1 cellular context compared by ENCODE assay signal in genomic region chr15:55632434-55632833, GRCh38.
TF ChIP-seq lines count a peak whose summit lies in the region.

No MANE protein-coding gene starts in this region.

TF ChIP-seq in A549, 52 proteins besides CTCF, POLR2A, EP300 and RAD21 (continued from another document):
- TF ChIP-seq, protein P1, sequence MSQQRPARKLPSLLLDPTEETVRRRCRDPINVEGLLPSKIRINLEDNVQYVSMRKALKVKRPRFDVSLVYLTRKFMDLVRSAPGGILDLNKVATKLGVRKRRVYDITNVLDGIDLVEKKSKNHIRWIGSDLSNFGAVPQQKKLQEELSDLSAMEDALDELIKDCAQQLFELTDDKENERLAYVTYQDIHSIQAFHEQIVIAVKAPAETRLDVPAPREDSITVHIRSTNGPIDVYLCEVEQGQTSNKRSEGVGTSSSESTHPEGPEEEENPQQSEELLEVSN (IDR thresholded peaks at IDR 0.05; ENCODE audit: borderline replicate concordance, low read depth), result no peak
- no peak for TF ChIP-seq CEBPB (IDR thresholded peaks at IDR 0.05)
- no peak for TF ChIP-seq USF2 (IDR thresholded peaks at IDR 0.05)
- no peak for TF ChIP-seq SREBF2 (IDR thresholded peaks at IDR 0.05)
- TF ChIP-seq NR3C1 (IDR thresholded peaks at IDR 0.05), result no peak
- TF ChIP-seq BCL3 (IDR thresholded peaks at IDR 0.05), result no peak
